In the genomic region with DNA sequence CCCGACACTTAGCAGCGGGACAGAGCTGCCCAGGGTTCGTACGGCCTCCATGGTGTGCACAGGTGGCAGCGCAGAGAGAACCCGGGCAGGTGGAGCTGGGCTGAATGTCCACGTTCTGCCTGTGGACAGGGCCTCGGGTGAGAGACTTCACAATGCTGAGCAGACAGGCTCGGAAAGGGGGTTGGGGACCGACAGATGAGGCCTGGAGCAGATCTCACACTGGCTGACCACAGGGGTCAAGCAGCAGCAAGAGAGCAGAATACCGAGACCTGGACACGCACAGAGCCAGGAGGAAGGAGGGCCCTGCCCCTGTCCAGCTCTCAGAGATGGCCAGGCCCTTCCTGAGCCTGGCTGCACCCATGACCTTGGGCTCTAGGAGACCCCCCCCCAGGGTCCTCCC, we compare ENCODE assay signal across 12 cellular contexts.
DNase-seq lines count a peak whose midpoint lies in the region; ATAC-seq and TF ChIP-seq lines count a peak whose summit lies in the region.
"Had no signal": no experiment of that assay in that cellular context is flagged by ENCODE, and none has a peak within 500 bp of the region (broad histone marks: within the 10 kb centered on the region; RNA-seq: fewer than 3 reads in every experiment).

No MANE protein-coding gene starts in this region.

- no peak overlapping the region for H3K23ac ChIP-seq in mesenchymal stem cell (ENCODE audit: low read length in 2 of 2)

- no peak overlapping the region for H3K4ac ChIP-seq in mesenchymal stem cell (ENCODE audit: low read depth in 1 of 2, low read length in 2 of 2)

- peaks cover 30% of the 10 kb centered on the region for H3K79me1 ChIP-seq in mesenchymal stem cell (replicated peaks; ENCODE audit: low read length, poor library complexity, severe bottlenecking)

- peak overlapping the region; percentile 72 for H3K18ac ChIP-seq in mesenchymal stem cell (ENCODE audit: low read depth in 1 of 2, low read length in 2 of 2)

- H3K4me3 ChIP-seq in mesenchymal stem cell (ENCODE audit: insufficient read depth in 1 of 2, low read depth in 1 of 2, low read length in 2 of 2) (no peak overlapping the region), stomach smooth muscle (ENCODE audit: low read length in 2 of 2) (no peak overlapping the region), PC-3 (ENCODE audit: low read length) (no peak overlapping the region)
- H3K4me3 ChIP-seq: GM23248 had no signal

- CTCF ChIA-PET in RWPE1 (lab: Yijun Ruan, JAX) (interaction anchor here (0.6 kb wide), 1 partner anchor 11 kb away, joined by 3 read pairs; no protein-coding TSS in a partner anchor), PC-3 (lab: Charles Lee) (interaction anchor here (1.1 kb wide), 1 partner anchor 83 kb away, joined by 3 read pairs; a partner anchor contains a TSS)

- no TSS peak for BruUV-seq in PC-3 (replicated peaks; lab: Mats Ljungman, UMichigan)

- H4K91ac ChIP-seq in mesenchymal stem cell (ENCODE audit: low read length): peak overlapping the region; percentile 54

- H4K8ac ChIP-seq in mesenchymal stem cell (ENCODE audit: low read length): no peak overlapping the region

- H3K36me3 ChIP-seq in mesenchymal stem cell (ENCODE audit: control insufficient read depth in 1 of 2, insufficient read depth in 2 of 2, low read depth in 1 of 2, low read length in 2 of 2) (peaks cover 78 to 88% of the 10 kb centered on the region in 2 experiments), stomach smooth muscle (ENCODE audit: control insufficient read depth in 2 of 2, insufficient read depth in 2 of 2, low read length in 2 of 2) (peaks cover 19 to 39% of the 10 kb centered on the region in 2 donors), PC-3 (ENCODE audit: low read depth, low read length) (peaks cover 16% of the 10 kb centered on the region; the same call in 1 of the 2 replicates)

- peak overlapping the region; percentile 28 to 37 for H2BK12ac ChIP-seq in mesenchymal stem cell (ENCODE audit: low read length in 2 of 2)

- no peak overlapping the region for H3K14ac ChIP-seq in mesenchymal stem cell (ENCODE audit: low read length in 2 of 2)

- H3K79me2 ChIP-seq in PC-3 (ENCODE audit: low read length): peaks cover 27% of the 10 kb centered on the region

- peaks cover 6% of the 10 kb centered on the region for H3K4me1 Mint-ChIP-seq in central memory CD8-positive, alpha-beta T cell

- no peak overlapping the region for H3K4me2 ChIP-seq in mesenchymal stem cell (ENCODE audit: low read length, poor library complexity, severe bottlenecking)
- H3K4me2 ChIP-seq in PC-3 (ENCODE audit: low read length): no peak overlapping the region

- no peaks in the 10 kb centered on the region for H3K27me3 Mint-ChIP-seq in central memory CD8-positive, alpha-beta T cell

- H3K9me2 ChIP-seq in PC-3 (replicated peaks; ENCODE audit: low read length): no peaks in the 10 kb centered on the region

- H3K9ac ChIP-seq in mesenchymal stem cell (ENCODE audit: low read length) (no peak overlapping the region), stomach smooth muscle (ENCODE audit: low read length in 2 of 2) (no peak overlapping the region), PC-3 (ENCODE audit: low read length) (no peak overlapping the region)
- H3K9ac ChIP-seq: GM23248 had no signal

- H3K27me3 ChIP-seq in mesenchymal stem cell (ENCODE audit: control insufficient read depth in 1 of 2, insufficient read depth in 1 of 2, low read length in 2 of 2): no peaks in the 10 kb centered on the region
- no peaks in the 10 kb centered on the region for H3K27me3 ChIP-seq in stomach smooth muscle (ENCODE audit: control insufficient read depth in 1 of 2, insufficient read depth in 2 of 2, low read length in 2 of 2)
- no peaks in the 10 kb centered on the region for H3K27me3 ChIP-seq in PC-3 (ENCODE audit: low read length)

- no peaks in the 10 kb centered on the region for H3K9me3 ChIP-seq in mesenchymal stem cell (ENCODE audit: control insufficient read depth, low read length)
- no peaks in the 10 kb centered on the region for H3K9me3 ChIP-seq in stomach smooth muscle (ENCODE audit: control insufficient read depth in 2 of 2, low read length in 2 of 2)
- H3K9me3 ChIP-seq in PC-3 (ENCODE audit: low read length): no peaks in the 10 kb centered on the region

- no peaks in the 10 kb centered on the region for H4K20me1 ChIP-seq in PC-3 (ENCODE audit: low read length)

- H3F3A ChIP-seq in PC-3 (ENCODE audit: low read length, unreplicated experiment): no peaks in the 10 kb centered on the region

- WGBS in mesenchymal stem cell: 63% methylated on average over 12 of the region's 12 CpGs

- intact Hi-C loops in PC-3 (cut with micrococcal nuclease): no loop called here

- H2AFZ ChIP-seq in mesenchymal stem cell (ENCODE audit: low read depth, low read length) (no peak overlapping the region), PC-3 (ENCODE audit: low read length) (no peak overlapping the region)
- H2AFZ ChIP-seq: GM23248 had no signal

- DNase-seq in RWPE1 (ENCODE audit: low spot score) (no peak), mesenchymal stem cell (peak; percentile 87), D341Med (ENCODE audit: low spot score) (no peak), PC-3 (no peak)
- no peak for DNase-seq in central memory CD8-positive, alpha-beta T cell (ENCODE audit: low spot score in 2 of 2)
- no peak for DNase-seq in stimulated activated naive CD4-positive, alpha-beta T cell treated with Interleukin-2 at 50 U/mL for 16 hours (lab: John Stamatoyannopoulos, UW)
- DNase-seq: activated T-cell treated with anti-CD3 and anti-CD28 coated beads for 4 hours; Calu3; NCI-H510A; stimulated activated naive CD4-positive, alpha-beta T cell had no signal

- no peak overlapping the region for H2BK120ac ChIP-seq in mesenchymal stem cell (ENCODE audit: low read depth, low read length)

- no peak overlapping the region for H2AK5ac ChIP-seq in mesenchymal stem cell (ENCODE audit: low read length, severe bottlenecking)

- peak overlapping the region; percentile 83 for H3K27ac Mint-ChIP-seq in central memory CD8-positive, alpha-beta T cell (ENCODE audit: low read depth)

- H2BK15ac ChIP-seq in mesenchymal stem cell (ENCODE audit: low read depth, poor library complexity, severe bottlenecking): no peak overlapping the region

- H2BK5ac ChIP-seq in mesenchymal stem cell (ENCODE audit: low read depth, low read length, poor library complexity, severe bottlenecking): no peak overlapping the region

- TF ChIP-seq CTCF in RWPE1 (conservative IDR thresholded peaks at IDR 0.05; ENCODE audit: low read depth): no peak
- no peak for TF ChIP-seq CTCF in PC-3 (conservative IDR thresholded peaks at IDR 0.05; ENCODE audit: low read depth, low read length)

- H3K4me1 ChIP-seq in mesenchymal stem cell (ENCODE audit: control insufficient read depth, insufficient read depth, low read depth, low read length) (peaks cover 61% of the 10 kb centered on the region), stomach smooth muscle (ENCODE audit: control insufficient read depth, insufficient read depth, low read length) (peaks cover 44% of the 10 kb centered on the region), PC-3 (ENCODE audit: insufficient read depth, low read length) (no peaks in the 10 kb centered on the region)

- H3K27ac ChIP-seq in RWPE1: peak overlapping the region; percentile 86
- peak overlapping the region; percentile 43 for H3K27ac ChIP-seq in mesenchymal stem cell (ENCODE audit: low read length, poor library complexity, severe bottlenecking)
- H3K27ac ChIP-seq in stomach smooth muscle (ENCODE audit: low read length): peak overlapping the region; percentile 18
- no peak overlapping the region for H3K27ac ChIP-seq in PC-3 (ENCODE audit: low read length)
- H3K27ac ChIP-seq: GM23248 had no signal

- no peak overlapping the region for H3K4me3 Mint-ChIP-seq in central memory CD8-positive, alpha-beta T cell

- ATAC-seq in central memory CD8-positive, alpha-beta T cell (replicated peaks; ENCODE audit: extremely low read depth, poor library complexity, severe bottlenecking): no peak
- ATAC-seq in PC-3: no peak

- peaks cover 33% of the 10 kb centered on the region for H3K36me3 Mint-ChIP-seq in central memory CD8-positive, alpha-beta T cell (ENCODE audit: insufficient read depth)

- H3K9me3 Mint-ChIP-seq in central memory CD8-positive, alpha-beta T cell: no peaks in the 10 kb centered on the region

- POLR2A ChIA-PET in RWPE1 (lab: Yijun Ruan, JAX; ENCODE audit: low non-redundant PET): no interaction called here
- POLR2A ChIA-PET in PC-3 (lab: Charles Lee; ENCODE audit: unreplicated experiment): no interaction called here
